Comparison of ENCODE assay signal across 8 cellular contexts in genomic region chr13:52968074-52968700, GRCh38.
DNase-seq lines count a peak whose midpoint lies in the region; ATAC-seq and TF ChIP-seq lines count a peak whose summit lies in the region.

No MANE protein-coding gene starts in this region.

- no peak overlapping the region for H3K4me3 ChIP-seq in HL-60 (replicated peaks; ENCODE audit: insufficient read depth, low read length)

- DNase-seq in D341Med (ENCODE audit: low spot score) (peak; percentile 84), HL-60 (ENCODE audit: low read depth in 1 of 2, low spot score in 1 of 2) (peak; percentile 12 to 87), NCI-H82 (lab: John Stamatoyannopoulos, UW) (peak; percentile 94), epidermal melanocyte (ENCODE audit: insufficient read length, low spot score) (peak; percentile 57), myocyte (ENCODE audit: low read depth) (peak; percentile 51)
- peak; percentile 74 for DNase-seq in activated CD8-positive, alpha-beta T cell treated with anti-CD3 and anti-CD28 coated beads, Interleukin-2, amount 10 ng/mL, durations not matched to agents 7 days and 5 days
- DNase-seq in stimulated activated CD8-positive, alpha-beta memory T cell treated with anti-CD3 and anti-CD28 coated beads, Interleukin-7, amount 100 ng/mL, for 4 hours (ENCODE audit: low read depth in 2 of 2) = peak; percentile 20 to 24

- H3K36me3 Mint-ChIP-seq in activated CD8-positive, alpha-beta T cell treated with anti-CD3 and anti-CD28 coated beads, Interleukin-2, amount 10 ng/mL, durations not matched to agents 7 days and 5 days (ENCODE audit: low read depth) = no peaks in the 10 kb centered on the region

- H3K9me3 Mint-ChIP-seq in activated CD8-positive, alpha-beta T cell treated with anti-CD3 and anti-CD28 coated beads, Interleukin-2, amount 10 ng/mL, durations not matched to agents 7 days and 5 days (ENCODE audit: insufficient read depth) = no peaks in the 10 kb centered on the region

- peak; percentile 92 for TF ChIP-seq CTCF in HL-60 (IDR thresholded peaks at IDR 0.05; ENCODE audit: insufficient read depth, low read length)

- CTCF ChIA-PET in activated CD8-positive, alpha-beta T cell treated with anti-CD3 and anti-CD28 coated beads, Interleukin-2, amount 10 ng/mL, durations not matched to agents 7 days and 5 days (lab: Charles Lee) = interaction anchor here (0.6 to 3.5 kb wide), 28 partner anchors 9 to 359 kb away, joined by 3 to 32 read pairs (median 4); partner anchors contain the start of gene SUGT1

- no peak overlapping the region for H3K4me3 Mint-ChIP-seq in activated CD8-positive, alpha-beta T cell treated with anti-CD3 and anti-CD28 coated beads, Interleukin-2, amount 10 ng/mL, durations not matched to agents 7 days and 5 days

- no peak overlapping the region for H3K27ac ChIP-seq in HL-60 (replicated peaks)

- H3K27ac Mint-ChIP-seq in activated CD8-positive, alpha-beta T cell treated with anti-CD3 and anti-CD28 coated beads, Interleukin-2, amount 10 ng/mL, durations not matched to agents 7 days and 5 days = no peak overlapping the region

- peak; percentile 99 for ATAC-seq in GM21367 (IDR thresholded peaks at IDR 0.05; ENCODE audit: unreplicated experiment)
- ATAC-seq in activated CD8-positive, alpha-beta T cell treated with anti-CD3 and anti-CD28 coated beads, Interleukin-2, amount 10 ng/mL, durations not matched to agents 7 days and 5 days = peak; percentile 97

- H3K27me3 ChIP-seq in HL-60 (ENCODE audit: insufficient read depth, poor library complexity, severe bottlenecking) = no peaks in the 10 kb centered on the region

- H3K27me3 Mint-ChIP-seq in activated CD8-positive, alpha-beta T cell treated with anti-CD3 and anti-CD28 coated beads, Interleukin-2, amount 10 ng/mL, durations not matched to agents 7 days and 5 days (ENCODE audit: low read depth) = peaks cover 3% of the 10 kb centered on the region

- POLR2A ChIA-PET in activated CD8-positive, alpha-beta T cell treated with anti-CD3 and anti-CD28 coated beads, Interleukin-2, amount 10 ng/mL, durations not matched to agents 7 days and 5 days (lab: Charles Lee) = no interaction called here

- H3K4me1 Mint-ChIP-seq in activated CD8-positive, alpha-beta T cell treated with anti-CD3 and anti-CD28 coated beads, Interleukin-2, amount 10 ng/mL, durations not matched to agents 7 days and 5 days (ENCODE audit: low read depth) = no peaks in the 10 kb centered on the region

Comparison
In these comparisons a context has a peak if more than half of its experiments do, and no peak if none do; other contexts are left out.
1. DNase-seq: peak in every context shown above with its lines; median percentile 94 in NCI-H82; 84 in D341Med; 74 in activated CD8-positive, alpha-beta T cell treated with anti-CD3 and anti-CD28 coated beads, Interleukin-2, amount 10 ng/mL, durations not matched to agents 7 days and 5 days; 57 in epidermal melanocyte; 51 in myocyte; 50 in HL-60; 22 in stimulated activated CD8-positive, alpha-beta memory T cell treated with anti-CD3 and anti-CD28 coated beads, Interleukin-7, amount 100 ng/mL, for 4 hours.